10 cellular contexts compared by ENCODE assay signal in genomic region chr20:45998761-45999160, GRCh38. TPM values are rescaled to one million over a fixed set of nuclear protein-coding genes. Genes with fewer than 3 reads are reported as not detected.
DNase-seq lines count a peak whose midpoint lies in the region; ATAC-seq, FAIRE-seq and TF ChIP-seq lines count a peak whose summit lies in the region.
"Had no signal": no experiment of that assay in that cellular context is flagged by ENCODE, and none has a peak within 500 bp of the region (broad histone marks: within the 10 kb centered on the region; RNA-seq: fewer than 3 reads in every experiment).

No MANE protein-coding gene starts in this region.

- H3K27ac ChIP-seq in right lobe of liver: no peak overlapping the region
- no peak overlapping the region for H3K27ac ChIP-seq in HepG2 (ENCODE audit: extremely low read length, insufficient read depth, low read length)
- no peak overlapping the region for H3K27ac ChIP-seq in RWPE2 (ENCODE audit: poor library complexity, severe bottlenecking)
- no peak overlapping the region for H3K27ac ChIP-seq in mammary epithelial cell (ENCODE audit: insufficient read depth, low read depth, low read length)

- dilution Hi-C loops in mammary epithelial cell (cut with HindIII; ENCODE audit: low sequenced_read_pairs): no loop called here

- no peak overlapping the region for H3K9ac ChIP-seq in HepG2 (ENCODE audit: insufficient read depth, low read depth, low read length)
- no peak overlapping the region for H3K9ac ChIP-seq in mammary epithelial cell (ENCODE audit: insufficient read depth, low read length)

- no peak overlapping the region for H3K27ac Mint-ChIP-seq in endothelial cell (ENCODE audit: unreplicated experiment)
- H3K27ac Mint-ChIP-seq in stimulated activated naive CD8-positive, alpha-beta T cell treated with anti-CD3 and anti-CD28 coated beads, Interleukin-15, amount 100 ng/mL, for 72 hours: no peak overlapping the region

- 42% methylated on average over 4 of the region's 4 CpGs for WGBS in right lobe of liver (ENCODE audit: insufficient coverage, low coverage, low lambda C conversion rate, missing lambda C conversion rate)
- 2% methylated on average over 4 of the region's 4 CpGs for WGBS in HepG2 (ENCODE audit: low lambda C conversion rate)
- WGBS in mammary epithelial cell (ENCODE audit: low coverage, missing lambda C conversion rate): 80% methylated on average over 4 of the region's 4 CpGs

- H3K79me2 ChIP-seq in HepG2 (ENCODE audit: insufficient read depth, low read length) (no peaks in the 10 kb centered on the region), mammary epithelial cell (ENCODE audit: insufficient read depth, low read length) (no peaks in the 10 kb centered on the region)

- intact Hi-C loops in right lobe of liver (cut with DNase I) (no loop called here), HepG2 (cut with micrococcal nuclease; ENCODE audit: unreplicated experiment) (no loop called here), mammary epithelial cell (cut with micrococcal nuclease) (no loop called here)

- DNase-seq in right lobe of liver (peak in 1 of 3 donors; percentile 50), HepG2 (ENCODE audit: low spot score) (no peak), RWPE2 (ENCODE audit: low spot score) (peak; percentile 34), endothelial cell (ENCODE audit: low spot score) (no peak), mammary epithelial cell (no peak), MG63 (no peak)
- DNase-seq in stimulated activated naive CD8-positive, alpha-beta T cell treated with anti-CD3 and anti-CD28 coated beads, Interleukin-15, amount 100 ng/mL, for 72 hours: peak in 1 of 2 donors; percentile 48
- no peak for DNase-seq in activated effector memory CD4-positive, alpha-beta T cell treated with anti-CD3 and anti-CD28 coated beads, Interleukin-2, amount 50 U/mL, for 16 hours
- DNase-seq: NCI-H187 treated with DMSO at 0.1 percent for 48 hours; stimulated activated CD8-positive, alpha-beta memory T cell treated with anti-CD3 and anti-CD28 coated beads, Interleukin-4, amount 100 ng/mL, for 48 hours had no signal

- CTCF ChIA-PET in HepG2 (lab: Yijun Ruan, JAX; ENCODE audit: low intra/inter-chr PET ratio, low total read pairs): no interaction called here
- CTCF ChIA-PET in mammary epithelial cell (lab: Charles Lee; ENCODE audit: low non-redundant PET): no interaction called here

- H4K20me1 ChIP-seq in HepG2 (ENCODE audit: insufficient read depth, low read length): no peaks in the 10 kb centered on the region
- H4K20me1 ChIP-seq in mammary epithelial cell (ENCODE audit: insufficient read depth, low read length): no peaks in the 10 kb centered on the region

- in situ Hi-C loops in HepG2 (cut with HindIII; ENCODE audit: extremely low pct_ligation_motif_present, low pct_unique_long_range_greater_than_20kb) (no loop called here), mammary epithelial cell (cut with MboI; ENCODE audit: low sequenced_read_pairs in 2 of 2) (no loop called here)

- H3K9me3 Mint-ChIP-seq in endothelial cell (ENCODE audit: unreplicated experiment): no peaks in the 10 kb centered on the region
- no peaks in the 10 kb centered on the region for H3K9me3 Mint-ChIP-seq in stimulated activated naive CD8-positive, alpha-beta T cell treated with anti-CD3 and anti-CD28 coated beads, Interleukin-15, amount 100 ng/mL, for 72 hours

- H3K4me3 ChIP-seq in right lobe of liver (no peak overlapping the region), HepG2 (replicated peaks in 1 of 3; ENCODE audit: insufficient read depth in 1 of 3, low read depth in 2 of 3, low read length in 3 of 3) (no peak overlapping the region), RWPE2 (ENCODE audit: severe bottlenecking) (no peak overlapping the region), mammary epithelial cell (replicated peaks in 1 of 3; ENCODE audit: insufficient read depth in 1 of 3, low read depth in 2 of 3, low read length in 3 of 3) (no peak overlapping the region), MG63 (no peak overlapping the region)

- H3K4me1 ChIP-seq in right lobe of liver (no peaks in the 10 kb centered on the region), HepG2 (ENCODE audit: insufficient read depth, low read length) (peaks cover 2% of the 10 kb centered on the region), RWPE2 (ENCODE audit: insufficient read depth, poor library complexity, severe bottlenecking) (peaks cover 33% of the 10 kb centered on the region), mammary epithelial cell (ENCODE audit: insufficient read depth, low read length) (peaks cover 9% of the 10 kb centered on the region)

- peak; percentile 25 to 67 (median 48) for ATAC-seq in right lobe of liver
- no peak for ATAC-seq in HepG2
- ATAC-seq in RWPE2 (ENCODE audit: low read depth): no peak
- peak; percentile 96 for ATAC-seq in stimulated activated naive CD8-positive, alpha-beta T cell treated with anti-CD3 and anti-CD28 coated beads, Interleukin-15, amount 100 ng/mL, for 72 hours

- H3K4me1 Mint-ChIP-seq in endothelial cell (ENCODE audit: unreplicated experiment): peaks cover 64% of the 10 kb centered on the region
- H3K4me1 Mint-ChIP-seq in stimulated activated naive CD8-positive, alpha-beta T cell treated with anti-CD3 and anti-CD28 coated beads, Interleukin-15, amount 100 ng/mL, for 72 hours: peaks cover 60% of the 10 kb centered on the region

- H3K36me3 ChIP-seq in right lobe of liver (no peaks in the 10 kb centered on the region), HepG2 (replicated peaks in 1 of 2; ENCODE audit: control insufficient read depth in 1 of 2, insufficient read depth in 2 of 2, low read length in 2 of 2) (no peaks in the 10 kb centered on the region), RWPE2 (ENCODE audit: low read depth) (no peaks in the 10 kb centered on the region), mammary epithelial cell (ENCODE audit: insufficient read depth, low read length) (no peaks in the 10 kb centered on the region), MG63 (no peaks in the 10 kb centered on the region)

- no peaks in the 10 kb centered on the region for H3K36me3 Mint-ChIP-seq in endothelial cell (ENCODE audit: low read depth, unreplicated experiment)

- no peaks in the 10 kb centered on the region for H3K27me3 ChIP-seq in right lobe of liver
- peaks cover 11 to 63% of the 10 kb centered on the region in 2 experiments for H3K27me3 ChIP-seq in HepG2 (ENCODE audit: control insufficient read depth in 1 of 2, insufficient read depth in 2 of 2, low read length in 2 of 2)
- no peaks in the 10 kb centered on the region for H3K27me3 ChIP-seq in RWPE2 (ENCODE audit: insufficient read depth, poor library complexity, severe bottlenecking)
- no peaks in the 10 kb centered on the region for H3K27me3 ChIP-seq in mammary epithelial cell (ENCODE audit: insufficient read depth, low read length)
- 0 out of 2 replicates have a peak, but pooled peaks cover 2% of the 10 kb centered on the region for H3K27me3 ChIP-seq in MG63

- peak overlapping the region; percentile 16 for H3K4me3 Mint-ChIP-seq in endothelial cell (ENCODE audit: unreplicated experiment)
- peak overlapping the region in 1 of 2 donors; percentile 1 for H3K4me3 Mint-ChIP-seq in stimulated activated naive CD8-positive, alpha-beta T cell treated with anti-CD3 and anti-CD28 coated beads, Interleukin-15, amount 100 ng/mL, for 72 hours

- no peak for TF ChIP-seq POLR2A in right lobe of liver (IDR thresholded peaks at IDR 0.05)
- TF ChIP-seq POLR2A in HepG2 (IDR thresholded peaks at IDR 0.05; ENCODE audit: insufficient read depth in 1 of 2, low read depth in 2 of 2, low read length in 2 of 2): no peak

- H3K4me2 ChIP-seq in HepG2 (ENCODE audit: low read depth, low read length) (no peak overlapping the region), mammary epithelial cell (ENCODE audit: insufficient read depth, low read depth, low read length) (no peak overlapping the region)

- H3K27me3 Mint-ChIP-seq in endothelial cell (ENCODE audit: unreplicated experiment): peaks cover 5% of the 10 kb centered on the region
- H3K27me3 Mint-ChIP-seq in stimulated activated naive CD8-positive, alpha-beta T cell treated with anti-CD3 and anti-CD28 coated beads, Interleukin-15, amount 100 ng/mL, for 72 hours: peaks cover 47% of the 10 kb centered on the region

- H3K9me3 ChIP-seq in right lobe of liver (no peaks in the 10 kb centered on the region), HepG2 (ENCODE audit: low read length) (no peaks in the 10 kb centered on the region), RWPE2 (ENCODE audit: severe bottlenecking) (no peaks in the 10 kb centered on the region), mammary epithelial cell (replicated peaks; ENCODE audit: insufficient read depth, low read length) (no peaks in the 10 kb centered on the region), MG63 (no peaks in the 10 kb centered on the region)

- no peak for FAIRE-seq in HepG2 (lab: Jason Lieb, UNC)

- POLR2A ChIA-PET in HepG2 (lab: Yijun Ruan, JAX): no interaction called here

- H2AFZ ChIP-seq in HepG2 (ENCODE audit: low read length): no peak overlapping the region
- H2AFZ ChIP-seq in mammary epithelial cell (ENCODE audit: low read depth, low read length): no peak overlapping the region

- TF ChIP-seq RAD21 in HepG2 (CRISPR knock-in tag; IDR thresholded peaks at IDR 0.05): no peak

- BruUV-seq in HepG2 (replicated peaks; lab: Mats Ljungman, UMichigan): no TSS peak
- no TSS peak for BruUV-seq in mammary epithelial cell (replicated peaks; lab: Mats Ljungman, UMichigan)

- TF ChIP-seq CTCF in right lobe of liver (IDR thresholded peaks at IDR 0.05) (no peak), HepG2 (CRISPR knock-in tag; IDR thresholded peaks at IDR 0.05) (no peak), RWPE2 (IDR thresholded peaks at IDR 0.05; ENCODE audit: poor library complexity, severe bottlenecking) (no peak), endothelial cell (IDR thresholded peaks at IDR 0.05; ENCODE audit: unreplicated experiment) (no peak), mammary epithelial cell (conservative IDR thresholded peaks at IDR 0.05 in 1 of 2, IDR thresholded peaks at IDR 0.05 in 1 of 2; ENCODE audit: extremely low read depth in 1 of 2, insufficient read depth in 1 of 2, low read depth in 1 of 2, low read length in 2 of 2) (no peak)

- no peak for TF ChIP-seq EP300 in HepG2 (IDR thresholded peaks at IDR 0.05; ENCODE audit: low read depth in 2 of 2, low read length in 2 of 2)
- TF ChIP-seq EP300 in HepG2 (CRISPR knock-in tag; IDR thresholded peaks at IDR 0.05; ENCODE audit: borderline replicate concordance): no peak

RNA-seq across cellular contexts. Expression of gene MMP9, which starts 9.9 kb away (rescaled TPM):
- total RNA-seq in right lobe of liver (1 to 10 TPM in 4 of 6 experiments, under 1 TPM in 2; 0.61 to 2.4 (median 1.3) TPM), HepG2 (2016; rRNA removed; fragmentation: Illumina TruSeq; extraction: Trizol) (not detected in 2 replicates), endothelial cell (ENCODE audit: unreplicated experiment) (9.7 TPM), mammary epithelial cell (1 to 10 TPM in 1 of 2 donors, not detected in 1; 4.3 TPM)
- total RNA-seq in HepG2 (2016; cell fraction: cytosol; rRNA removed; fragmentation: Illumina TruSeq; extraction: Trizol; ENCODE audit: low read depth): not detected in 2 replicates
- total RNA-seq in HepG2 (2016; cell fraction: insoluble cytoplasmic fraction; rRNA removed; fragmentation: Illumina TruSeq; extraction: Trizol): 0.06 TPM in 1 of 2 replicates, not detected in the other
- not detected in 2 replicates for total RNA-seq in HepG2 (2016; cell fraction: membrane; rRNA removed; fragmentation: Illumina TruSeq; extraction: Trizol)
- not detected in 2 replicates for total RNA-seq in HepG2 (2016; cell fraction: nucleus; rRNA removed; fragmentation: Illumina TruSeq; extraction: Trizol)
- polyA plus RNA-seq in HepG2 (2011; rRNA removed) (0.03 TPM in 1 of 2 replicates, not detected in the other), mammary epithelial cell (1.1 TPM)
- polyA plus RNA-seq in HepG2 (2011; cell fraction: cytosol; rRNA removed): 0.04 TPM in 1 of 2 replicates, not detected in the other
- not detected in 2 replicates for polyA plus RNA-seq in HepG2 (2011; cell fraction: nucleus; rRNA removed)
- polyA plus RNA-seq in HepG2 (2012): not detected in 2 replicates
- polyA plus RNA-seq in HepG2 (2016; cell fraction: cytosol; fragmentation: Illumina TruSeq; extraction: Trizol; ENCODE audit: low read depth): not detected in 2 replicates
- not detected in 2 replicates for polyA plus RNA-seq in HepG2 (2016; cell fraction: insoluble cytoplasmic fraction; fragmentation: Illumina TruSeq; extraction: Trizol; ENCODE audit: low read depth)
- polyA plus RNA-seq in HepG2 (2016; cell fraction: membrane; fragmentation: Illumina TruSeq; extraction: Trizol; ENCODE audit: low read depth): not detected in 2 replicates
- not detected in 2 replicates for polyA plus RNA-seq in HepG2 (2016; cell fraction: nucleus; fragmentation: Illumina TruSeq; extraction: Trizol; ENCODE audit: insufficient read depth, low read depth)
- polyA minus RNA-seq in HepG2 (2011; rRNA and poly(A)+ RNA removed; ENCODE audit: low replicate concordance): not detected in 2 replicates
- polyA minus RNA-seq in HepG2 (2011; cell fraction: cytosol; rRNA and poly(A)+ RNA removed): not detected in 2 replicates
- polyA minus RNA-seq in HepG2 (2011; cell fraction: nucleus; rRNA and poly(A)+ RNA removed): not detected in 2 replicates
- polyA minus RNA-seq in mammary epithelial cell: not detected
- 0.07 TPM in 1 of 2 replicates, not detected in the other for total RNA-seq in MG63 (2014; rRNA removed; shearing (Covaris generic); ENCODE audit: low replicate concordance)

RNA-seq across cellular contexts. Expression of gene ZNF335, which starts 26.8 kb away (rescaled TPM):
- total RNA-seq in right lobe of liver (1 to 10 TPM; 6.5 to 9.3 (median 7.8) TPM), HepG2 (2016; rRNA removed; fragmentation: Illumina TruSeq; extraction: Trizol) (6.0 and 13.7 TPM in 2 replicates), endothelial cell (ENCODE audit: unreplicated experiment) (22.9 TPM), mammary epithelial cell (10 to 100 TPM; 13.8 to 21.7 TPM)
- total RNA-seq in HepG2 (2016; cell fraction: cytosol; rRNA removed; fragmentation: Illumina TruSeq; extraction: Trizol; ENCODE audit: low read depth): 4.5 and 4.7 TPM in 2 replicates
- total RNA-seq in HepG2 (2016; cell fraction: insoluble cytoplasmic fraction; rRNA removed; fragmentation: Illumina TruSeq; extraction: Trizol): 5.0 and 12.7 TPM in 2 replicates
- total RNA-seq in HepG2 (2016; cell fraction: membrane; rRNA removed; fragmentation: Illumina TruSeq; extraction: Trizol): 6.7 and 7.0 TPM in 2 replicates
- total RNA-seq in HepG2 (2016; cell fraction: nucleus; rRNA removed; fragmentation: Illumina TruSeq; extraction: Trizol): 18.8 and 22.0 TPM in 2 replicates
- polyA plus RNA-seq in HepG2 (2011; rRNA removed) (9.7 and 12.3 TPM in 2 replicates), mammary epithelial cell (10.5 TPM)
- polyA plus RNA-seq in HepG2 (2011; cell fraction: cytosol; rRNA removed): 3.3 and 4.6 TPM in 2 replicates
- 62.4 and 81.3 TPM in 2 replicates for polyA plus RNA-seq in HepG2 (2011; cell fraction: nucleus; rRNA removed)
- 5.7 and 8.0 TPM in 2 replicates for polyA plus RNA-seq in HepG2 (2012)
- 1.5 TPM in 2 replicates for polyA plus RNA-seq in HepG2 (2016; cell fraction: cytosol; fragmentation: Illumina TruSeq; extraction: Trizol; ENCODE audit: low read depth)
- polyA plus RNA-seq in HepG2 (2016; cell fraction: insoluble cytoplasmic fraction; fragmentation: Illumina TruSeq; extraction: Trizol; ENCODE audit: low read depth): 5.1 and 7.0 TPM in 2 replicates
- 2.9 and 3.1 TPM in 2 replicates for polyA plus RNA-seq in HepG2 (2016; cell fraction: membrane; fragmentation: Illumina TruSeq; extraction: Trizol; ENCODE audit: low read depth)
- polyA plus RNA-seq in HepG2 (2016; cell fraction: nucleus; fragmentation: Illumina TruSeq; extraction: Trizol; ENCODE audit: insufficient read depth, low read depth): 40.5 and 45.7 TPM in 2 replicates
- polyA minus RNA-seq in HepG2 (2011; rRNA and poly(A)+ RNA removed; ENCODE audit: low replicate concordance): 32.3 and 35.8 TPM in 2 replicates
- 3.4 and 4.0 TPM in 2 replicates for polyA minus RNA-seq in HepG2 (2011; cell fraction: cytosol; rRNA and poly(A)+ RNA removed)
- 42.4 and 45.0 TPM in 2 replicates for polyA minus RNA-seq in HepG2 (2011; cell fraction: nucleus; rRNA and poly(A)+ RNA removed)
- polyA minus RNA-seq in mammary epithelial cell: 32.9 TPM
- 8.7 and 9.5 TPM in 2 replicates for total RNA-seq in MG63 (2014; rRNA removed; shearing (Covaris generic); ENCODE audit: low replicate concordance)

RNA-seq across cellular contexts. Expression of gene SLC12A5, which starts 30.3 kb away (rescaled TPM):
- total RNA-seq in right lobe of liver: under 1 TPM in 3 of 6 experiments, not detected in 3; 0.32 to 0.91 (median 0.64) TPM
- total RNA-seq in HepG2 (2016; rRNA removed; fragmentation: Illumina TruSeq; extraction: Trizol): 5.3 and 5.4 TPM in 2 replicates
- 2.8 and 4.0 TPM in 2 replicates for total RNA-seq in HepG2 (2016; cell fraction: cytosol; rRNA removed; fragmentation: Illumina TruSeq; extraction: Trizol; ENCODE audit: low read depth)
- 4.2 and 4.4 TPM in 2 replicates for total RNA-seq in HepG2 (2016; cell fraction: insoluble cytoplasmic fraction; rRNA removed; fragmentation: Illumina TruSeq; extraction: Trizol)
- total RNA-seq in HepG2 (2016; cell fraction: membrane; rRNA removed; fragmentation: Illumina TruSeq; extraction: Trizol): 3.5 and 4.1 TPM in 2 replicates
- total RNA-seq in HepG2 (2016; cell fraction: nucleus; rRNA removed; fragmentation: Illumina TruSeq; extraction: Trizol): 3.0 and 3.9 TPM in 2 replicates
- 4.3 and 5.6 TPM in 2 replicates for polyA plus RNA-seq in HepG2 (2011; rRNA removed)
- polyA plus RNA-seq in HepG2 (2011; cell fraction: cytosol; rRNA removed): 4.5 and 6.3 TPM in 2 replicates
- polyA plus RNA-seq in HepG2 (2011; cell fraction: nucleus; rRNA removed): 6.0 and 6.2 TPM in 2 replicates
- 12.9 and 15.9 TPM in 2 replicates for polyA plus RNA-seq in HepG2 (2012)
- 27.8 and 30.6 TPM in 2 replicates for polyA plus RNA-seq in HepG2 (2016; cell fraction: cytosol; fragmentation: Illumina TruSeq; extraction: Trizol; ENCODE audit: low read depth)
- 18.0 and 19.7 TPM in 2 replicates for polyA plus RNA-seq in HepG2 (2016; cell fraction: insoluble cytoplasmic fraction; fragmentation: Illumina TruSeq; extraction: Trizol; ENCODE audit: low read depth)
- polyA plus RNA-seq in HepG2 (2016; cell fraction: membrane; fragmentation: Illumina TruSeq; extraction: Trizol; ENCODE audit: low read depth): 33.5 and 42.8 TPM in 2 replicates
- polyA plus RNA-seq in HepG2 (2016; cell fraction: nucleus; fragmentation: Illumina TruSeq; extraction: Trizol; ENCODE audit: insufficient read depth, low read depth): 14.1 and 18.5 TPM in 2 replicates
- polyA minus RNA-seq in HepG2 (2011; rRNA and poly(A)+ RNA removed; ENCODE audit: low replicate concordance): 2.3 and 2.5 TPM in 2 replicates
- polyA minus RNA-seq in HepG2 (2011; cell fraction: cytosol; rRNA and poly(A)+ RNA removed): 1.7 and 1.8 TPM in 2 replicates
- polyA minus RNA-seq in HepG2 (2011; cell fraction: nucleus; rRNA and poly(A)+ RNA removed): 3.5 and 3.7 TPM in 2 replicates
- total RNA-seq in endothelial cell (ENCODE audit: unreplicated experiment): 8.8 TPM
- total RNA-seq in mammary epithelial cell: 1 to 10 TPM in 1 of 2 donors, not detected in 1; 1.5 TPM
- polyA plus RNA-seq in mammary epithelial cell: 0.94 TPM
- polyA minus RNA-seq in mammary epithelial cell: 11.3 TPM
- total RNA-seq in MG63 (2014; rRNA removed; shearing (Covaris generic); ENCODE audit: low replicate concordance): 0.15 and 0.72 TPM in 2 replicates

Comparison
In these comparisons a context has a peak if more than half of its experiments do, and no peak if none do; other contexts are left out.
1. ATAC-seq: peak in right lobe of liver (4 of 4) and stimulated activated naive CD8-positive, alpha-beta T cell treated with anti-CD3 and anti-CD28 coated beads, Interleukin-15, amount 100 ng/mL, for 72 hours (single experiment); none in HepG2 (single experiment) and RWPE2 (single experiment).